Comparison of ENCODE assay signal across 1 cellular context in genomic region chr15:80998252-80998651, GRCh38.
TF ChIP-seq lines count a peak whose summit lies in the region.

No MANE protein-coding gene starts in this region.

TF ChIP-seq in HCT116, 20 proteins besides CTCF, POLR2A, EP300 and RAD21 (continued from another document):
- no peak for TF ChIP-seq REST (IDR thresholded peaks at IDR 0.05; ENCODE audit: low read depth)
- TF ChIP-seq MAX (IDR thresholded peaks at IDR 0.05) = no peak
- no peak for TF ChIP-seq YY1 (IDR thresholded peaks at IDR 0.05; ENCODE audit: extremely low read depth, insufficient replicate concordance, low read depth, low read length)
- TF ChIP-seq SP1 (IDR thresholded peaks at IDR 0.05; ENCODE audit: low read depth) = no peak
- TF ChIP-seq ELF1 (IDR thresholded peaks at IDR 0.05; ENCODE audit: borderline replicate concordance, low read depth) = no peak
- no peak for TF ChIP-seq ZBTB33 (IDR thresholded peaks at IDR 0.05; ENCODE audit: extremely low read depth, insufficient replicate concordance, low read length)
- no peak for TF ChIP-seq CEBPB (IDR thresholded peaks at IDR 0.05; ENCODE audit: low read depth)
- no peak for TF ChIP-seq EZH2 (IDR thresholded peaks at IDR 0.05)
- no peak for TF ChIP-seq SRF (IDR thresholded peaks at IDR 0.05; ENCODE audit: low read depth)
- TF ChIP-seq ZFX (IDR thresholded peaks at IDR 0.05) = no peak
- no peak for TF ChIP-seq ZNF274 (IDR thresholded peaks at IDR 0.05; ENCODE audit: low read depth, low read length)
- TF ChIP-seq FOSL1 (IDR thresholded peaks at IDR 0.05; ENCODE audit: low read depth) = no peak
- no peak for TF ChIP-seq CBX3 (IDR thresholded peaks at IDR 0.05; ENCODE audit: low read depth)
- no peak for TF ChIP-seq TCF7L2 (IDR thresholded peaks at IDR 0.05; ENCODE audit: borderline replicate concordance, extremely low read depth, insufficient read depth, insufficient read length)
- TF ChIP-seq EZH2phosphoT487 (IDR thresholded peaks at IDR 0.05; ENCODE audit: borderline replicate concordance) = no peak
- TF ChIP-seq POLR2AphosphoS5 (IDR thresholded peaks at IDR 0.05; ENCODE audit: low read depth, low read length) = no peak
- no peak for TF ChIP-seq SIN3A (IDR thresholded peaks at IDR 0.05; ENCODE audit: low read depth)
TF ChIP-seq in HCT116: peak in this region for 0.
